ENCODE assay signal across 1 cellular context in the genomic region with DNA sequence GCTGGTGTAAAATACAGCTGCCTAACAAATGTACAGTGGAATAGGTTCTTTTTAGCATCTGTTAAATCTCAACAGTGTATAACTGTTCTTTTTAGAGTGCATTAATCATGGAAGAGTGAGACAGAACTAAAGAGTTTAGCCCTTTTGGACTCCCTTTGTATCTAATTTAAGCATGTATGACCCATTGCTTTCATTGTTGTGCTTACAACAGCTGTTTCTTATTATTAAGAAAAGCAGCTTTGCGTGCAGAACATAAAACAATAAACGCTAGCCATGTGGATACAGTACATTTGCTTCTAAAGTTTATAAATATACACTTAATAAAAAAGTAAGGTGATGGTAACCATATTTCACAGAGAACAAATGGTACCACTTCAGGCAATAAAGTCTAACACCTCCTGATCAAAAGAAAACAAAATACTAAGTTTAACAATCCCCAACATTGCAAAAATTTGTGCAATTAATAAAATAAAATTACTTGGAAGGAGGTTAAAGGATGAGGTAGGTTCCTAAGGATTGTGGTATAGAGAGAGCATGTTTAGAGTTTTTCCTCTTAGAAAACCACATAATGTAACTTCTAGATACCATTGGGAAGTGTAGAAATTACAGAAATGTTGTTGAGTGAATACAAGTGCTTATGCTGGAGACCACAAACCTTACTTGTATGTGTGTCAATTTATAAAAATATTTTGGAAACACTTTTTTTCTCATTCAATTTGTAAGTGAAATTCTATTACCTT.
TF ChIP-seq lines count a peak whose summit lies in the region.

No MANE protein-coding gene starts in this region.

TF ChIP-seq in IMR-90, 13 proteins besides CTCF, POLR2A, EP300 and RAD21:
- TF ChIP-seq USF2 (IDR thresholded peaks at IDR 0.05; ENCODE audit: low read depth, low read length) (no peak), CHD1 (IDR thresholded peaks at IDR 0.05; ENCODE audit: low read depth, low read length) (no peak), SMC3 (IDR thresholded peaks at IDR 0.05; ENCODE audit: low read depth, low read length) (no peak), MAZ (IDR thresholded peaks at IDR 0.05; ENCODE audit: borderline replicate concordance, low read depth, low read length) (no peak), NFE2L2 (IDR thresholded peaks at IDR 0.05; ENCODE audit: low read depth, low read length) (no peak), CEBPB (IDR thresholded peaks at IDR 0.05; ENCODE audit: low read depth, low read length) (no peak), RFX5 (IDR thresholded peaks at IDR 0.05; ENCODE audit: low read depth, low read length) (no peak), RCOR1 (IDR thresholded peaks at IDR 0.05; ENCODE audit: insufficient replicate concordance, low read length) (no peak), BHLHE40 (IDR thresholded peaks at IDR 0.05; ENCODE audit: low read depth, low read length) (no peak), MAFK (IDR thresholded peaks at IDR 0.05; ENCODE audit: low read depth, low read length) (no peak), MXI1 (IDR thresholded peaks at IDR 0.05; ENCODE audit: borderline replicate concordance, low read depth, low read length) (no peak), FOS (IDR thresholded peaks at IDR 0.05; ENCODE audit: low read depth, low read length) (no peak)
- TF ChIP-seq, protein P1, sequence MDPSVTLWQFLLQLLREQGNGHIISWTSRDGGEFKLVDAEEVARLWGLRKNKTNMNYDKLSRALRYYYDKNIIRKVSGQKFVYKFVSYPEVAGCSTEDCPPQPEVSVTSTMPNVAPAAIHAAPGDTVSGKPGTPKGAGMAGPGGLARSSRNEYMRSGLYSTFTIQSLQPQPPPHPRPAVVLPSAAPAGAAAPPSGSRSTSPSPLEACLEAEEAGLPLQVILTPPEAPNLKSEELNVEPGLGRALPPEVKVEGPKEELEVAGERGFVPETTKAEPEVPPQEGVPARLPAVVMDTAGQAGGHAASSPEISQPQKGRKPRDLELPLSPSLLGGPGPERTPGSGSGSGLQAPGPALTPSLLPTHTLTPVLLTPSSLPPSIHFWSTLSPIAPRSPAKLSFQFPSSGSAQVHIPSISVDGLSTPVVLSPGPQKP (IDR thresholded peaks at IDR 0.05; ENCODE audit: borderline replicate concordance, low read depth, low read length) = no peak
TF ChIP-seq in IMR-90: peak in this region for 0.
